ENCODE assay signal across 8 cellular contexts in genomic region chr4:77699731-77700210, GRCh38.
DNase-seq lines count a peak whose midpoint lies in the region; ATAC-seq, FAIRE-seq and TF ChIP-seq lines count a peak whose summit lies in the region.
"Had no signal": no experiment of that assay in that cellular context is flagged by ENCODE, and none has a peak within 500 bp of the region (broad histone marks: within the 10 kb centered on the region; RNA-seq: fewer than 3 reads in every experiment).

No MANE protein-coding gene starts in this region.

- POLR2A ChIA-PET in CD4-positive, alpha-beta memory T cell (lab: Charles Lee; ENCODE audit: partially characterized antibody): no interaction called here

- no peaks in the 10 kb centered on the region for H3K9me3 ChIP-seq in CD4-positive, alpha-beta memory T cell (ENCODE audit: control insufficient read depth in 1 of 2, low read length in 2 of 2)

- no peak overlapping the region for H3K27ac Mint-ChIP-seq in CD4-positive, alpha-beta memory T cell

- peak; percentile 91 for FAIRE-seq in H54 (lab: Jason Lieb, UNC)

- no peaks in the 10 kb centered on the region for H3K36me3 ChIP-seq in rectal smooth muscle tissue (ENCODE audit: control insufficient read depth, insufficient read depth, low read length)
- no peaks in the 10 kb centered on the region for H3K36me3 ChIP-seq in CD4-positive, alpha-beta memory T cell (ENCODE audit: insufficient read depth, low read length)

- no peaks in the 10 kb centered on the region for H3K9me3 Mint-ChIP-seq in CD4-positive, alpha-beta memory T cell

- intact Hi-C loops in CD4-positive, alpha-beta memory T cell (cut with micrococcal nuclease): no loop called here

- peak; percentile 6 for DNase-seq in H54 (ENCODE audit: insufficient read length, low spot score)
- DNase-seq in NCI-H82 (lab: John Stamatoyannopoulos, UW): peak; percentile 96
- no peak for DNase-seq in GOT3 (lab: John Stamatoyannopoulos, UW)
- DNase-seq in CD4-positive, alpha-beta memory T cell: no peak

- no peaks in the 10 kb centered on the region for H3K36me3 Mint-ChIP-seq in CD4-positive, alpha-beta memory T cell

- no peak overlapping the region for H3K4me3 ChIP-seq in rectal smooth muscle tissue (ENCODE audit: low read length)
- H3K4me3 ChIP-seq in CD4-positive, alpha-beta memory T cell (ENCODE audit: low read length in 2 of 2): no peak overlapping the region

- no peak overlapping the region for H3K4me3 Mint-ChIP-seq in CD4-positive, alpha-beta memory T cell

- no peak overlapping the region for H3K9ac ChIP-seq in rectal smooth muscle tissue (ENCODE audit: low read length)

- H3K4me1 Mint-ChIP-seq in CD4-positive, alpha-beta memory T cell: no peaks in the 10 kb centered on the region

- H3K4me1 ChIP-seq in rectal smooth muscle tissue (ENCODE audit: control insufficient read depth, insufficient read depth, low read length): no peaks in the 10 kb centered on the region
- H3K4me1 ChIP-seq in CD4-positive, alpha-beta memory T cell (ENCODE audit: insufficient read depth, low read length): no peaks in the 10 kb centered on the region

- H3K27me3 ChIP-seq in rectal smooth muscle tissue (ENCODE audit: control insufficient read depth, insufficient read depth, low read length): no peaks in the 10 kb centered on the region
- no peaks in the 10 kb centered on the region for H3K27me3 ChIP-seq in CD4-positive, alpha-beta memory T cell (ENCODE audit: insufficient read depth, low read length)

- no peak for TF ChIP-seq POLR2A in H54 (IDR thresholded peaks at IDR 0.05; ENCODE audit: low read depth, low read length)

- peak; percentile 26 for ATAC-seq in esophagus mucosa
- ATAC-seq in GM18867 (IDR thresholded peaks at IDR 0.05; ENCODE audit: unreplicated experiment): no peak
- ATAC-seq: Panc1 had no signal

- H3K27ac ChIP-seq in rectal smooth muscle tissue (ENCODE audit: low read depth, low read length): peak overlapping the region; percentile 49
- no peak overlapping the region for H3K27ac ChIP-seq in CD4-positive, alpha-beta memory T cell (ENCODE audit: low read depth, low read length)

- H3K27me3 Mint-ChIP-seq in CD4-positive, alpha-beta memory T cell: peaks cover 1% of the 10 kb centered on the region in 2 donors

- CTCF ChIA-PET in CD4-positive, alpha-beta memory T cell (lab: Charles Lee; ENCODE audit: partially characterized antibody): no interaction called here

Comparison
In these comparisons a context has a peak if more than half of its experiments do, and no peak if none do; other contexts are left out.
1. DNase-seq: peak in H54 (single experiment) and NCI-H82 (single experiment); none in GOT3 (single experiment) and CD4-positive, alpha-beta memory T cell (0 of 5).